In genomic region chr5:115456539-115456938, GRCh38 we compare ENCODE assay signal across 2 cellular contexts.
TF ChIP-seq lines count a peak whose summit lies in the region.

No MANE protein-coding gene starts in this region.

TF ChIP-seq in WTC11, 78 proteins besides CTCF, POLR2A, EP300 and RAD21 (continued from another document):
- TF ChIP-seq ZNF281 (CRISPR knock-in tag; IDR thresholded peaks at IDR 0.05) (no peak), USF2 (CRISPR knock-in tag; IDR thresholded peaks at IDR 0.05) (no peak), PRDM15 (CRISPR knock-in tag; IDR thresholded peaks at IDR 0.05) (no peak), GTF2I (CRISPR knock-in tag; conservative IDR thresholded peaks at IDR 0.05) (no peak), E2F4 (CRISPR knock-in tag; IDR thresholded peaks at IDR 0.05; ENCODE audit: borderline replicate concordance, low read depth) (no peak), PRRX2 (CRISPR knock-in tag; IDR thresholded peaks at IDR 0.05) (no peak), FOXP4 (CRISPR knock-in tag; IDR thresholded peaks at IDR 0.05) (no peak), ZMAT4 (CRISPR knock-in tag; IDR thresholded peaks at IDR 0.05) (no peak), CREB1 (CRISPR knock-in tag; IDR thresholded peaks at IDR 0.05) (no peak)
TF ChIP-seq in WTC11: peak in this region for 0.

TF ChIP-seq in H1, 55 proteins besides CTCF, POLR2A, EP300 and RAD21 (continued from another document):
- no peak for TF ChIP-seq E2F6 (IDR thresholded peaks at IDR 0.05)
